Comparison of ENCODE assay signal across 1 cellular context in genomic region chr19:46860125-46860845, GRCh38.
A peak's percentile ranks its signal among the peaks of the same experiment; 100 is the strongest.
TF ChIP-seq lines count a peak whose summit lies in the region.

No MANE protein-coding gene starts in this region.

TF ChIP-seq in GM12878, 131 proteins besides CTCF, POLR2A, EP300 and RAD21 (continued from another document and continues in another):
- no peak for TF ChIP-seq JUND (IDR thresholded peaks at IDR 0.05; ENCODE audit: low read depth, low read length)
- no peak for TF ChIP-seq ZNF274 (IDR thresholded peaks at IDR 0.05; ENCODE audit: insufficient read depth, insufficient read length)
- peak; percentile 96 for TF ChIP-seq MAX (IDR thresholded peaks at IDR 0.05; ENCODE audit: low read depth, low read length)
- TF ChIP-seq CHD2 (IDR thresholded peaks at IDR 0.05; ENCODE audit: borderline replicate concordance, low read depth, low read length): peak; percentile 96
- no peak for TF ChIP-seq FOXM1 (IDR thresholded peaks at IDR 0.05; ENCODE audit: low read depth, low read length)
- no peak for TF ChIP-seq E2F8 (IDR thresholded peaks at IDR 0.05; ENCODE audit: low read depth, partially characterized antibody)
- TF ChIP-seq RAD51 (IDR thresholded peaks at IDR 0.05): no peak
- TF ChIP-seq BRCA1 (IDR thresholded peaks at IDR 0.05; ENCODE audit: low read depth, low read length): peak; percentile 67; the same call in 1 of the 2 replicates
- no peak for TF ChIP-seq GABPA (IDR thresholded peaks at IDR 0.05; ENCODE audit: low read depth)
- peak; percentile 75; the same call in 1 of the 2 replicates for TF ChIP-seq CREB1 (IDR thresholded peaks at IDR 0.05; ENCODE audit: low read depth)
- TF ChIP-seq BACH1 (IDR thresholded peaks at IDR 0.05; ENCODE audit: borderline replicate concordance): peak; percentile 95
- TF ChIP-seq RCOR1 (conservative IDR thresholded peaks at IDR 0.05; ENCODE audit: low read depth, low read length): peak; percentile 68; the same call in 1 of the 2 replicates
- 0 out of 2 replicates have a peak, but pooled peaks have one; percentile 5 for TF ChIP-seq EED (IDR thresholded peaks at IDR 0.05; ENCODE audit: low read depth)
- TF ChIP-seq ZBTB4 (CRISPR knock-in tag; IDR thresholded peaks at IDR 0.05): no peak
- TF ChIP-seq MTA2 (IDR thresholded peaks at IDR 0.05; ENCODE audit: low read depth): no peak
- TF ChIP-seq BCLAF1 (IDR thresholded peaks at IDR 0.05): no peak
- no peak for TF ChIP-seq NR2C2 (IDR thresholded peaks at IDR 0.05; ENCODE audit: borderline replicate concordance, control insufficient read depth, insufficient read length, low read depth)
- TF ChIP-seq CBX3 (IDR thresholded peaks at IDR 0.05; ENCODE audit: borderline replicate concordance, low read depth): no peak
- no peak for TF ChIP-seq PAX8 (IDR thresholded peaks at IDR 0.05)
- TF ChIP-seq PBX3 (IDR thresholded peaks at IDR 0.05; ENCODE audit: insufficient replicate concordance, low read depth, low read length): no peak
- TF ChIP-seq JUNB (IDR thresholded peaks at IDR 0.05): no peak
- peak; percentile 64 for TF ChIP-seq SMARCA5 (IDR thresholded peaks at IDR 0.05)
- peak; percentile 37; the same call in 1 of the 2 replicates for TF ChIP-seq ATF7 (IDR thresholded peaks at IDR 0.05; ENCODE audit: low read depth)
- peak; percentile 39 for TF ChIP-seq NKRF (conservative IDR thresholded peaks at IDR 0.05)
- no peak for TF ChIP-seq TCF7 (IDR thresholded peaks at IDR 0.05; ENCODE audit: borderline replicate concordance)
- TF ChIP-seq ZNF622 (IDR thresholded peaks at IDR 0.05): no peak
- no peak for TF ChIP-seq SUPT20H (IDR thresholded peaks at IDR 0.05; ENCODE audit: borderline replicate concordance, control insufficient read depth, low read depth, low read length)
- peak; percentile 96 for TF ChIP-seq IKZF1 (conservative IDR thresholded peaks at IDR 0.05)
- no peak for TF ChIP-seq ZNF24 (IDR thresholded peaks at IDR 0.05)
- peak; percentile 94 for TF ChIP-seq ZBED1 (IDR thresholded peaks at IDR 0.05; ENCODE audit: borderline replicate concordance)
- TF ChIP-seq SKIL (IDR thresholded peaks at IDR 0.05; ENCODE audit: low read depth, poor library complexity, severe bottlenecking): no peak
- TF ChIP-seq ZNF384 (IDR thresholded peaks at IDR 0.05; ENCODE audit: borderline replicate concordance, low read depth, low read length): no peak
- no peak for TF ChIP-seq BCL3 (IDR thresholded peaks at IDR 0.05; ENCODE audit: borderline replicate concordance, insufficient read depth, low read depth, low read length, poor library complexity, severe bottlenecking)
- TF ChIP-seq ZBTB11 (CRISPR knock-in tag; IDR thresholded peaks at IDR 0.05): no peak
- TF ChIP-seq RELA (IDR thresholded peaks at IDR 0.05; ENCODE audit: borderline replicate concordance, partially characterized antibody): peak; percentile 78
- TF ChIP-seq KDM1A (IDR thresholded peaks at IDR 0.05; ENCODE audit: borderline replicate concordance): no peak
- TF ChIP-seq RUNX3 (IDR thresholded peaks at IDR 0.05; ENCODE audit: low read length): no peak
- TF ChIP-seq POU2F2 (IDR thresholded peaks at IDR 0.05; ENCODE audit: borderline replicate concordance, low read depth, low read length): peak; percentile 50; the same call in 2 of the 3 replicates
- TF ChIP-seq ZBTB33 (IDR thresholded peaks at IDR 0.05): no peak
